Comparison of ENCODE assay signal across 24 cellular contexts in the genomic region with DNA sequence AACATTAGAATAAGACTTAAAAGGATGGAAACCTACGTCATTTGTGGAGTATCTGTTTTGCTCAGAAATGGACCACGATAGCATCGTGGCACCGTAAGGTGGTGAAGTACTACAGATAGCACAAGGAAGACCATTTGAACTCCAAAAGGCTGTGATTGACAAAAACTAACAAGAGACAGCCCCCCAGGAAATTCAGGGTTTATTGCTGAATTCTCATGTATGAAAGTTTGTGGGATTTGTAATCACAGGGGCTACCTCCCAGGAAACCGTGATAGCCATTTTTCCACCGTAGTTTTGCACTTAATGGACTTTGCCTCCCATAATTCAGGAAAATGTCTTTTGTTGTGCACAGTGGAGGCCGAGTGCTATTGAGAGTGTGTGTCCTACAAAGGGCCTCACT.
"Had no signal": no experiment of that assay in that cellular context is flagged by ENCODE, and none has a peak within 500 bp of the region (broad histone marks: within the 10 kb centered on the region; RNA-seq: fewer than 3 reads in every experiment).

No MANE protein-coding gene starts in this region.

- H3K27ac ChIP-seq: coronary artery, left ventricle myocardium inferior, lower lobe of right lung, parathyroid adenoma, prostate gland, right lobe of liver, spleen, transverse colon had no signal

- H3K4me3 ChIP-seq: coronary artery, heart right ventricle, left ventricle myocardium inferior, lower lobe of right lung, prostate gland, right lobe of liver, spleen, transverse colon had no signal

- H3K36me3 ChIP-seq: heart right ventricle, left ventricle myocardium inferior, lower lobe of right lung, prostate gland, right lobe of liver, spleen, thoracic aorta, transverse colon had no signal

- H3K36me3 Mint-ChIP-seq: memory B cell; mesothelial cell of epicardium; natural killer cell; stimulated activated naive B cell treated with anti-CD40 and anti-IgM and Interleukin-4, amounts not matched to agents 10 μg/mL and 1 μg/mL and 100 μg/mL, for 72 hours had no signal

- H3K9ac ChIP-seq: parathyroid adenoma had no signal

- FAIRE-seq: frontal cortex, islet of Langerhans had no signal

- H3K27ac Mint-ChIP-seq: memory B cell; mesothelial cell of epicardium; natural killer cell; stimulated activated naive B cell treated with anti-CD40 and anti-IgM and Interleukin-4, amounts not matched to agents 10 μg/mL and 1 μg/mL and 100 μg/mL, for 72 hours had no signal

- H3K4me3 Mint-ChIP-seq: memory B cell; mesothelial cell of epicardium; natural killer cell; stimulated activated naive B cell treated with anti-CD40 and anti-IgM and Interleukin-4, amounts not matched to agents 10 μg/mL and 1 μg/mL and 100 μg/mL, for 72 hours; stimulated activated naive CD8-positive, alpha-beta T cell treated with anti-CD3 and anti-CD28 coated beads, Interleukin-15, amount 100 ng/mL, for 72 hours had no signal

- ATAC-seq: esophagus mucosa; heart right ventricle; lower lobe of right lung; natural killer cell; right lobe of liver; stimulated activated naive B cell treated with anti-CD40 and anti-IgM and Interleukin-4, amounts not matched to agents 10 μg/mL and 1 μg/mL and 100 μg/mL, for 72 hours; stimulated activated naive CD8-positive, alpha-beta T cell treated with anti-CD3 and anti-CD28 coated beads, Interleukin-15, amount 100 ng/mL, for 72 hours had no signal

- H3K4me1 Mint-ChIP-seq: memory B cell, natural killer cell had no signal

- H3K79me2 ChIP-seq: parathyroid adenoma had no signal

- DNase-seq: effector CD4-positive, alpha-beta T cell; heart right ventricle; hypothalamus; left ventricle myocardium inferior; lower lobe of right lung; natural killer cell; occipital lobe; right lobe of liver; spleen; stimulated activated CD4-positive, alpha-beta T cell treated with anti-CD3 and anti-CD28 coated beads, Interleukin-15, amount 100 ng/mL, for 24 hours; stimulated activated CD4-positive, alpha-beta T cell treated with anti-CD3 and anti-CD28 coated beads, Interleukin-2, amount 100 ng/mL, for 24 hours; stimulated activated CD4-positive, alpha-beta T cell treated with anti-CD3 and anti-CD28 coated beads, Interleukin-4, amount 100 ng/mL, for 4 hours; stimulated activated naive B cell treated with anti-CD40 and anti-IgM and Interleukin-4, amounts not matched to agents 10 μg/mL and 1 μg/mL and 100 μg/mL, for 72 hours; stimulated activated naive CD8-positive, alpha-beta T cell treated with anti-CD3 and anti-CD28 coated beads, Interleukin-15, amount 100 ng/mL, for 72 hours; transverse colon had no signal

- H3K4me1 ChIP-seq: parathyroid adenoma, prostate gland, right lobe of liver had no signal

- H3K9me3 ChIP-seq: heart right ventricle, left ventricle myocardium inferior, lower lobe of right lung, prostate gland, right lobe of liver, spleen, thoracic aorta, transverse colon had no signal

- H2AFZ ChIP-seq: parathyroid adenoma had no signal

- H3K9me3 Mint-ChIP-seq: memory B cell; mesothelial cell of epicardium; natural killer cell; stimulated activated naive B cell treated with anti-CD40 and anti-IgM and Interleukin-4, amounts not matched to agents 10 μg/mL and 1 μg/mL and 100 μg/mL, for 72 hours; stimulated activated naive CD8-positive, alpha-beta T cell treated with anti-CD3 and anti-CD28 coated beads, Interleukin-15, amount 100 ng/mL, for 72 hours had no signal
